In genomic region chr15:80763235-80763634, GRCh38 we compare ENCODE assay signal across 2 cellular contexts. TPM values are rescaled to one million over a fixed set of nuclear protein-coding genes. Genes with fewer than 3 reads are reported as not detected.
"Had no signal": no experiment of that assay in that cellular context is flagged by ENCODE, and none has a peak within 500 bp of the region (broad histone marks: within the 10 kb centered on the region; RNA-seq: fewer than 3 reads in every experiment).

No MANE protein-coding gene starts in this region.

RNA-seq across cellular contexts. Expression of gene CEMIP, which starts 15.9 kb away (rescaled TPM):
- total RNA-seq: left ventricle myocardium superior; naive thymus-derived CD4-positive, alpha-beta T cell had no signal
